ENCODE assay signal across 1 cellular context in genomic region chr16:88811850-88812736, GRCh38.
TF ChIP-seq lines count a peak whose summit lies in the region.

Gene APRT (minus strand): TSS chr16:88811928. CDS start chr16:88811899, 29 bp downstream.

TF ChIP-seq in HepG2, 621 proteins besides CTCF, POLR2A, EP300 and RAD21 (continued from another document and continues in another):
- peak; percentile 27; the same call in 1 of the 2 replicates for TF ChIP-seq ZMYM4 (CRISPR knock-in tag; IDR thresholded peaks at IDR 0.05)
- TF ChIP-seq ZMAT5 (CRISPR knock-in tag; IDR thresholded peaks at IDR 0.05; ENCODE audit: borderline replicate concordance, low read depth), result no peak
- 0 out of 2 replicates have a peak, but pooled peaks have one; percentile 15 for TF ChIP-seq ZNF460 (CRISPR knock-in tag; IDR thresholded peaks at IDR 0.05; ENCODE audit: borderline replicate concordance)
- TF ChIP-seq HMG20B (CRISPR knock-in tag; conservative IDR thresholded peaks at IDR 0.05), result no peak
- TF ChIP-seq PBX3 (CRISPR knock-in tag; IDR thresholded peaks at IDR 0.05; ENCODE audit: borderline replicate concordance), result no peak
- peak; percentile 66 for TF ChIP-seq ZNF563 (CRISPR knock-in tag; IDR thresholded peaks at IDR 0.05)
- no peak for TF ChIP-seq ZNF644 (CRISPR knock-in tag; IDR thresholded peaks at IDR 0.05; ENCODE audit: low read depth)
- TF ChIP-seq RAD51 (IDR thresholded peaks at IDR 0.05; ENCODE audit: borderline replicate concordance), result no peak
- TF ChIP-seq ARNT2 (CRISPR knock-in tag; IDR thresholded peaks at IDR 0.05; ENCODE audit: low read depth), result peak; percentile 68; the same call in 1 of the 2 replicates
- TF ChIP-seq ZNF800 (CRISPR knock-in tag; IDR thresholded peaks at IDR 0.05), result peak; percentile 52; the same call in 1 of the 2 replicates
- TF ChIP-seq FOXP1 (IDR thresholded peaks at IDR 0.05), result no peak
- no peak for TF ChIP-seq FOXP1 (CRISPR knock-in tag; IDR thresholded peaks at IDR 0.05)
- TF ChIP-seq ASH2L (IDR thresholded peaks at IDR 0.05; ENCODE audit: insufficient read length, low read depth, low read length), result peak; percentile 83
- peak; percentile 82; the same call in 1 of the 2 replicates for TF ChIP-seq KLF12 (CRISPR knock-in tag; IDR thresholded peaks at IDR 0.05; ENCODE audit: borderline replicate concordance)
- TF ChIP-seq ZNF567 (CRISPR knock-in tag; IDR thresholded peaks at IDR 0.05; ENCODE audit: borderline replicate concordance), result peak; percentile 34; the same call in 1 of the 2 replicates
- peak; percentile 22 for TF ChIP-seq ZNF710 (CRISPR knock-in tag; IDR thresholded peaks at IDR 0.05; ENCODE audit: borderline replicate concordance)
- peak; percentile 43; the same call in 1 of the 2 replicates for TF ChIP-seq ZNF782 (CRISPR knock-in tag; IDR thresholded peaks at IDR 0.05; ENCODE audit: borderline replicate concordance)
- no peak for TF ChIP-seq ZBTB49 (CRISPR knock-in tag; IDR thresholded peaks at IDR 0.05; ENCODE audit: borderline replicate concordance)
- peak; percentile 53; the same call in 1 of the 2 replicates for TF ChIP-seq ZNF138 (CRISPR knock-in tag; IDR thresholded peaks at IDR 0.05; ENCODE audit: low read depth)
- peak; percentile 35; the same call in 1 of the 2 replicates for TF ChIP-seq SIX4 (CRISPR knock-in tag; IDR thresholded peaks at IDR 0.05)
- no peak for TF ChIP-seq ZBTB43 (CRISPR knock-in tag; conservative IDR thresholded peaks at IDR 0.05)
- TF ChIP-seq YEATS4 (CRISPR knock-in tag; IDR thresholded peaks at IDR 0.05; ENCODE audit: borderline replicate concordance), result no peak; the same call in none of the 2 replicates
- no peak; the same call in 1 of the 2 replicates for TF ChIP-seq GFI1 (CRISPR knock-in tag; IDR thresholded peaks at IDR 0.05; ENCODE audit: borderline replicate concordance)
- TF ChIP-seq HNRNPUL1 (IDR thresholded peaks at IDR 0.05; ENCODE audit: low read depth, low read length), result no peak; the same call in 1 of the 2 replicates
- peak; percentile 78; the same call in 1 of the 2 replicates for TF ChIP-seq KLF15 (CRISPR knock-in tag; IDR thresholded peaks at IDR 0.05; ENCODE audit: borderline replicate concordance)
- 0 out of 2 replicates have a peak, but pooled peaks have one; percentile 3 for TF ChIP-seq ZBTB33 (CRISPR knock-in tag; IDR thresholded peaks at IDR 0.05)
- peak; percentile 58 for TF ChIP-seq ZNF350 (CRISPR knock-in tag; IDR thresholded peaks at IDR 0.05; ENCODE audit: borderline replicate concordance, low read depth)
- 0 out of 2 replicates have a peak, but pooled peaks have one; percentile 63 for TF ChIP-seq GTF2F1 (IDR thresholded peaks at IDR 0.05; ENCODE audit: low read length)
- peak; percentile 91 for TF ChIP-seq MTERF4 (CRISPR knock-in tag; IDR thresholded peaks at IDR 0.05)
- TF ChIP-seq ZNF331 (CRISPR knock-in tag; IDR thresholded peaks at IDR 0.05), result no peak; the same call in 1 of the 2 replicates
- no peak for TF ChIP-seq HOXA9 (CRISPR knock-in tag; IDR thresholded peaks at IDR 0.05; ENCODE audit: borderline replicate concordance)
- no peak for TF ChIP-seq ZBTB21 (CRISPR knock-in tag; IDR thresholded peaks at IDR 0.05)
- peak; percentile 18 for TF ChIP-seq SRSF1 (optimal IDR thresholded peaks at IDR 0.05; ENCODE audit: low read depth, low read length)
- TF ChIP-seq GPN1 (CRISPR knock-in tag; IDR thresholded peaks at IDR 0.05; ENCODE audit: borderline replicate concordance), result no peak; the same call in 1 of the 2 replicates
- TF ChIP-seq U2AF1 (optimal IDR thresholded peaks at IDR 0.05; ENCODE audit: low read depth, low read length), result peak; percentile 52
- no peak; the same call in 1 of the 2 replicates for TF ChIP-seq ZNF225 (CRISPR knock-in tag; IDR thresholded peaks at IDR 0.05)
- peak; percentile 87; the same call in 1 of the 2 replicates for TF ChIP-seq ZNF44 (CRISPR knock-in tag; IDR thresholded peaks at IDR 0.05)
- no peak; the same call in none of the 2 replicates for TF ChIP-seq ZBTB42 (CRISPR knock-in tag; IDR thresholded peaks at IDR 0.05)
- peak; percentile 43; the same call in 1 of the 2 replicates for TF ChIP-seq ZNF235 (CRISPR knock-in tag; IDR thresholded peaks at IDR 0.05; ENCODE audit: borderline replicate concordance)
- no peak for TF ChIP-seq PRDM15 (CRISPR knock-in tag; IDR thresholded peaks at IDR 0.05)
- no peak for TF ChIP-seq SETDB1 (CRISPR knock-in tag; IDR thresholded peaks at IDR 0.05; ENCODE audit: borderline replicate concordance)
- no peak for TF ChIP-seq CSRNP2 (CRISPR knock-in tag; conservative IDR thresholded peaks at IDR 0.05; ENCODE audit: low read depth)
